1 cellular context compared by ENCODE assay signal in the genomic region with DNA sequence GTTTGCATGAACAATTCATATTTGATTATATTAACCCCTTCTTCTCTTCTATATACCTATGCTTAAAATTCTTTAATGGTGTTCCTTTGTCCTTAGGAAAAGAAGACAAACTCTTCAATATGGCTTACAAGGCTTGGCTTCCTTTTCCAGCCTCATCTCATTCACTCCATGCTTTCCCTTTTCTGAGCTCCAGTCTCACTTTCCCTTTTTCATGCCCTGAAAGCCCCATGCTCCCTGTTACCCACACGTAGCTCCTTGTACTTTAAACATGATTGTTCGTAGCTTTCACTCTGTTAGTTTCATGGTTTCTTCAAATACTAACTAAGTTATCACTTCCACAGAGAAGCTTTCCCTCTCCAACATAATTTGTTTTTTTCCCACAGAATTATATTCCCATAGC.
TF ChIP-seq lines count a peak whose summit lies in the region.

No MANE protein-coding gene starts in this region.

TF ChIP-seq in GM12878, 131 proteins besides CTCF, POLR2A, EP300 and RAD21 (continued from another document):
- no peak for TF ChIP-seq CUX1 (IDR thresholded peaks at IDR 0.05; ENCODE audit: insufficient replicate concordance, low read depth, low read length)
- TF ChIP-seq RAD51 (IDR thresholded peaks at IDR 0.05), result no peak
- no peak for TF ChIP-seq EGR1 (IDR thresholded peaks at IDR 0.05; ENCODE audit: borderline replicate concordance in 1 of 2, low read depth in 2 of 2, low read length in 2 of 2)
- TF ChIP-seq GABPA (IDR thresholded peaks at IDR 0.05; ENCODE audit: low read depth), result no peak
- no peak for TF ChIP-seq CHD4 (IDR thresholded peaks at IDR 0.05)
- no peak for TF ChIP-seq ATF2 (IDR thresholded peaks at IDR 0.05; ENCODE audit: low read length)
- TF ChIP-seq, protein P1, sequence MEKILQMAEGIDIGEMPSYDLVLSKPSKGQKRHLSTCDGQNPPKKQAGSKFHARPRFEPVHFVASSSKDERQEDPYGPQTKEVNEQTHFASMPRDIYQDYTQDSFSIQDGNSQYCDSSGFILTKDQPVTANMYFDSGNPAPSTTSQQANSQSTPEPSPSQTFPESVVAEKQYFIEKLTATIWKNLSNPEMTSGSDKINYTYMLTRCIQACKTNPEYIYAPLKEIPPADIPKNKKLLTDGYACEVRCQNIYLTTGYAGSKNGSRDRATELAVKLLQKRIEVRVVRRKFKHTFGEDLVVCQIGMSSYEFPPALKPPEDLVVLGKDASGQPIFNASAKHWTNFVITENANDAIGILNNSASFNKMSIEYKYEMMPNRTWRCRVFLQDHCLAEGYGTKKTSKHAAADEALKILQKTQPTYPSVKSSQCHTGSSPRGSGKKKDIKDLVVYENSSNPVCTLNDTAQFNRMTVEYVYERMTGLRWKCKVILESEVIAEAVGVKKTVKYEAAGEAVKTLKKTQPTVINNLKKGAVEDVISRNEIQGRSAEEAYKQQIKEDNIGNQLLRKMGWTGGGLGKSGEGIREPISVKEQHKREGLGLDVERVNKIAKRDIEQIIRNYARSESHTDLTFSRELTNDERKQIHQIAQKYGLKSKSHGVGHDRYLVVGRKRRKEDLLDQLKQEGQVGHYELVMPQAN (conservative IDR thresholded peaks at IDR 0.05), result no peak
- no peak for TF ChIP-seq USF1 (IDR thresholded peaks at IDR 0.05; ENCODE audit: borderline replicate concordance, extremely low read length, insufficient read depth, low read depth, low read length)
- TF ChIP-seq IKZF2 (IDR thresholded peaks at IDR 0.05), result no peak
- TF ChIP-seq SMARCA5 (IDR thresholded peaks at IDR 0.05), result no peak
- no peak for TF ChIP-seq BHLHE40 (IDR thresholded peaks at IDR 0.05; ENCODE audit: borderline replicate concordance in 1 of 2, low read depth in 2 of 2, low read length in 1 of 2)
- no peak for TF ChIP-seq CBX3 (IDR thresholded peaks at IDR 0.05; ENCODE audit: borderline replicate concordance, low read depth)
